In the genomic region with DNA sequence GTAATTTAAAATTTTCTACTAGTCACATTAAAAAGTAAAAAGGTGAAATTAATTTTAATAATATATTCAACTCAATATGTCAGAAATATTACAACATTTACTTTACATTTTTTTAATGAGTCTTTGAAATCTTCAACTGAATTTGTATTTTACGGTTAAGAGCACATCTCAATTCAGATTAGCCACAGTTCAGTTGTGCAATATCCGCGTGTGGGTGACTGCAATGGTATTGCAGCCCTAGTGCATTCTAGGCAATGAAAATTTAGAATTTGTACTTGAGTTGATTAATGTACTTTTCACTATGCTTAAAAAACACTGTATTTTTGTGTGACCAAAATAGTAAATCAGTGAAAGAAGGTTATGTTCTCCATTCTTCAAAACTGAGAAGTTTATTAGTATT, we compare ENCODE assay signal across 29 cellular contexts. TPM values are rescaled to one million over a fixed set of nuclear protein-coding genes. Genes with fewer than 3 reads are reported as not detected.
DNase-seq lines count a peak whose midpoint lies in the region; FAIRE-seq lines count a peak whose summit lies in the region.
"Had no signal": no experiment of that assay in that cellular context is flagged by ENCODE, and none has a peak within 500 bp of the region (broad histone marks: within the 10 kb centered on the region; RNA-seq: fewer than 3 reads in every experiment).

No MANE protein-coding gene starts in this region.

- no peak overlapping the region for H3K4me3 ChIP-seq in CD4-positive, alpha-beta memory T cell (ENCODE audit: low read length in 2 of 2)
- H3K4me3 ChIP-seq in HAP-1 = no peak overlapping the region
- H3K4me3 ChIP-seq: A549, GM23338, PC-9, thyroid gland had no signal

- FAIRE-seq in frontal cortex (lab: Jason Lieb, UNC) = peak; percentile 93
- FAIRE-seq: A549, islet of Langerhans had no signal

- intact Hi-C loops in CD4-positive, alpha-beta memory T cell (cut with micrococcal nuclease) = no loop called here

- in situ Hi-C loops in HAP-1 (cut with MboI; ENCODE audit: low sequenced_read_pairs) = no loop called here

- H3K9me3 ChIP-seq in CD4-positive, alpha-beta memory T cell (ENCODE audit: control insufficient read depth in 1 of 2, low read length in 2 of 2) = no peaks in the 10 kb centered on the region
- H3K9me3 ChIP-seq in HAP-1 = no peaks in the 10 kb centered on the region
- H3K9me3 ChIP-seq: A549, thyroid gland had no signal

- DNase-seq in AML-193 (lab: John Stamatoyannopoulos, UW) (peak; percentile 89 to 90), Kasumi-1 (lab: John Stamatoyannopoulos, UW) (peak; percentile 41 to 60), OCI-M1 (lab: John Stamatoyannopoulos, UW) (peak; percentile 12), frontal cortex (ENCODE audit: low spot score in 2 of 2) (no peak), HAP-1 (ENCODE audit: low spot score in 2 of 2) (no peak), hippocampal formation (lab: John Stamatoyannopoulos, UW) (no peak), NCI-H2029 treated with DMSO at 0.1 percent for 48 hours (lab: John Stamatoyannopoulos, UW) (no peak)
- no peak for DNase-seq in CD4-positive, alpha-beta memory T cell
- DNase-seq: activated CD4-positive, CD25-positive, alpha-beta regulatory T cell; aorta; central memory CD4-positive, alpha-beta T cell; HFFc6; left ventricle myocardium superior; naive B cell; NCI-H1105 treated with DMSO at 0.1 percent for 48 hours; NCI-H2081; NCI-H2227 treated with DMSO at 0.1 percent for 48 hours; NCI-H69; nucleus accumbens; PC-9; Right ventricle myocardium superior; stimulated activated naive CD8-positive, alpha-beta T cell treated with anti-CD3 and anti-CD28 coated beads, Interleukin-15, amount 100 ng/mL, for 72 hours; thyroid gland had no signal

- no peaks in the 10 kb centered on the region for H3K4me1 ChIP-seq in CD4-positive, alpha-beta memory T cell (ENCODE audit: insufficient read depth, low read length)
- no peaks in the 10 kb centered on the region for H3K4me1 ChIP-seq in HAP-1
- H3K4me1 ChIP-seq: A549, thyroid gland had no signal

- H3K27me3 ChIP-seq in CD4-positive, alpha-beta memory T cell (ENCODE audit: insufficient read depth, low read length) = no peaks in the 10 kb centered on the region
- H3K27me3 ChIP-seq in HAP-1 (ENCODE audit: low read depth) = no peaks in the 10 kb centered on the region
- H3K27me3 ChIP-seq: thyroid gland had no signal

- H3K36me3 ChIP-seq in CD4-positive, alpha-beta memory T cell (ENCODE audit: insufficient read depth, low read length) = peaks cover 8% of the 10 kb centered on the region
- no peaks in the 10 kb centered on the region for H3K36me3 ChIP-seq in HAP-1 (replicated peaks)

- no peak overlapping the region for H3K27ac ChIP-seq in CD4-positive, alpha-beta memory T cell (ENCODE audit: low read depth, low read length)
- H3K27ac ChIP-seq: A549, PC-9, thyroid gland had no signal

- H3K27me3 Mint-ChIP-seq in CD4-positive, alpha-beta memory T cell = no peaks in the 10 kb centered on the region
- H3K27me3 Mint-ChIP-seq: activated naive CD8-positive, alpha-beta T cell; naive B cell; stimulated activated naive CD8-positive, alpha-beta T cell treated with anti-CD3 and anti-CD28 coated beads, Interleukin-15, amount 100 ng/mL, for 72 hours; T-cell had no signal

- H3K36me3 Mint-ChIP-seq in CD4-positive, alpha-beta memory T cell = peaks cover 38 to 44% of the 10 kb centered on the region in 2 donors

- POLR2A ChIA-PET in CD4-positive, alpha-beta memory T cell (lab: Charles Lee; ENCODE audit: partially characterized antibody) = no interaction called here

- no peak overlapping the region for H3K4me3 Mint-ChIP-seq in CD4-positive, alpha-beta memory T cell
- H3K4me3 Mint-ChIP-seq: activated naive CD8-positive, alpha-beta T cell; activated T-helper 1 cell treated with anti-CD3 and anti-CD28 coated beads, Interleukin-12 subunit alpha, Interleukin-12 subunit beta, Interleukin-2, Interleukin-4 antibody, amounts not matched to agents 30 ng/mL and 10 ng/mL and 1 ng/mL, durations not matched to agents 14 hours and 24 hours and 36 hours; GM23338; HFFc6; naive B cell; stimulated activated naive CD8-positive, alpha-beta T cell treated with anti-CD3 and anti-CD28 coated beads, Interleukin-15, amount 100 ng/mL, for 72 hours; T-cell had no signal

- H3K27ac Mint-ChIP-seq in CD4-positive, alpha-beta memory T cell = no peak overlapping the region
- H3K27ac Mint-ChIP-seq: activated naive CD8-positive, alpha-beta T cell; activated T-helper 1 cell treated with anti-CD3 and anti-CD28 coated beads, Interleukin-12 subunit alpha, Interleukin-12 subunit beta, Interleukin-2, Interleukin-4 antibody, amounts not matched to agents 30 ng/mL and 10 ng/mL and 1 ng/mL, durations not matched to agents 14 hours and 24 hours and 36 hours; GM23338; HFFc6; T-cell had no signal

- peaks cover 0 to 3% (median 0%) of the 10 kb centered on the region in 4 donors for H3K4me1 Mint-ChIP-seq in CD4-positive, alpha-beta memory T cell
- H3K4me1 Mint-ChIP-seq: GM23338, naive B cell had no signal

- no peaks in the 10 kb centered on the region for H3K9me3 Mint-ChIP-seq in CD4-positive, alpha-beta memory T cell
- H3K9me3 Mint-ChIP-seq: activated T-helper 1 cell treated with anti-CD3 and anti-CD28 coated beads, Interleukin-12 subunit alpha, Interleukin-12 subunit beta, Interleukin-2, Interleukin-4 antibody, amounts not matched to agents 30 ng/mL and 10 ng/mL and 1 ng/mL, durations not matched to agents 14 hours and 24 hours and 36 hours; GM23338; HFFc6; naive B cell; stimulated activated naive CD8-positive, alpha-beta T cell treated with anti-CD3 and anti-CD28 coated beads, Interleukin-15, amount 100 ng/mL, for 72 hours; T-cell had no signal

- CTCF ChIA-PET in CD4-positive, alpha-beta memory T cell (lab: Charles Lee; ENCODE audit: partially characterized antibody) = interaction anchor here (1.5 kb wide), 1 partner anchor 11 kb away, joined by 6 read pairs; no protein-coding TSS in a partner anchor

RNA-seq across cellular contexts. Expression of a gene that starts 57.3 kb away (rescaled TPM):
- total RNA-seq in frontal cortex = 22.4 TPM
- total RNA-seq in CD4-positive, alpha-beta memory T cell = 10 to 100 TPM; 31.6 to 40.1 TPM
- 10 to 100 TPM; 12.8 to 19.6 TPM for polyA plus RNA-seq in CD4-positive, alpha-beta memory T cell

RNA-seq across cellular contexts. Expression of a gene that starts 57.3 kb away (rescaled TPM):
- total RNA-seq in frontal cortex = 41.6 TPM
- 10 to 100 TPM; 40.9 to 41.1 TPM for total RNA-seq in CD4-positive, alpha-beta memory T cell
- 100 to 1,000 TPM in 1 of 2 donors, 10 to 100 TPM in 1; 87.6 to 146 TPM for polyA plus RNA-seq in CD4-positive, alpha-beta memory T cell

Comparison
In these comparisons a context has a peak if more than half of its experiments do, and no peak if none do; other contexts are left out.
1. DNase-seq: peak in AML-193 (2 of 2), Kasumi-1 (2 of 2) and OCI-M1 (single experiment); none in frontal cortex (0 of 2), CD4-positive, alpha-beta memory T cell (0 of 5), HAP-1 (0 of 2), hippocampal formation (0 of 2) and NCI-H2029 treated with DMSO at 0.1 percent for 48 hours (single experiment).